11 cellular contexts compared by ENCODE assay signal in genomic region chr6:107030151-107030550, GRCh38. TPM values are rescaled to one million over a fixed set of nuclear protein-coding genes. Genes with fewer than 3 reads are reported as not detected.
DNase-seq lines count a peak whose midpoint lies in the region; ATAC-seq and TF ChIP-seq lines count a peak whose summit lies in the region.
"Had no signal": no experiment of that assay in that cellular context is flagged by ENCODE, and none has a peak within 500 bp of the region (broad histone marks: within the 10 kb centered on the region; RNA-seq: fewer than 3 reads in every experiment).

No MANE protein-coding gene starts in this region.

- DNase-seq in ELR (ENCODE audit: low read depth) (peak; percentile 16), activated B cell treated with CpG ODN at 0.5 μM for 24 hours (no peak), foreskin fibroblast (peak; percentile 16 to 41), dorsolateral prefrontal cortex (no peak), NCI-H1417 treated with DMSO at 0.1 percent for 48 hours (lab: John Stamatoyannopoulos, UW) (no peak), NCI-H510A treated with DMSO at 0.1 percent for 48 hours (lab: John Stamatoyannopoulos, UW) (no peak)
- DNase-seq in stimulated activated naive CD4-positive, alpha-beta T cell (lab: John Stamatoyannopoulos, UW) = no peak
- DNase-seq: AML-193, substantia nigra had no signal

- no peaks in the 10 kb centered on the region for H3K27me3 Mint-ChIP-seq in activated B cell treated with CpG ODN at 0.5 μM for 24 hours

- H3K9me3 Mint-ChIP-seq in activated B cell treated with CpG ODN at 0.5 μM for 24 hours = no peaks in the 10 kb centered on the region

- peaks cover 16% of the 10 kb centered on the region for H3K4me1 ChIP-seq in BLaER1

- H3K27ac ChIP-seq in BLaER1 (no peak overlapping the region), dorsolateral prefrontal cortex (no peak overlapping the region)
- H3K27ac ChIP-seq: ascending aorta had no signal

- TF ChIP-seq CTCF in activated B cell treated with CpG ODN at 0.5 μM for 24 hours (IDR thresholded peaks at IDR 0.05) (no peak), foreskin fibroblast (IDR thresholded peaks at IDR 0.05; ENCODE audit: low read depth, low read length) (no peak), dorsolateral prefrontal cortex (IDR thresholded peaks at IDR 0.05 in 54 of 56, conservative IDR thresholded peaks at IDR 0.05 in 2 of 56; ENCODE audit: low read depth in 1 of 56, partially characterized antibody in 56 of 56) (no peak)

- no peak overlapping the region for H3K9ac ChIP-seq in BLaER1

- no peak for ATAC-seq in activated B cell treated with CpG ODN at 0.5 μM for 24 hours (ENCODE audit: low read depth)

- H3K36me3 ChIP-seq in BLaER1 = peaks cover 46% of the 10 kb centered on the region
- H3K36me3 ChIP-seq: ascending aorta had no signal

- no peak overlapping the region for H3K27ac Mint-ChIP-seq in activated B cell treated with CpG ODN at 0.5 μM for 24 hours

- intact Hi-C loops in activated B cell treated with CpG ODN at 0.5 μM for 24 hours (cut with micrococcal nuclease) (no loop called here), dorsolateral prefrontal cortex (cut with DNase I) (no loop called here)

- H3K4me2 ChIP-seq in BLaER1 = 0 out of 2 replicates have a peak overlapping the region, but pooled peaks have one; percentile 1

- H3K27me3 ChIP-seq in BLaER1 = no peaks in the 10 kb centered on the region
- H3K27me3 ChIP-seq in dorsolateral prefrontal cortex = no peaks in the 10 kb centered on the region
- H3K27me3 ChIP-seq: ascending aorta had no signal

- H3K4me1 Mint-ChIP-seq in activated B cell treated with CpG ODN at 0.5 μM for 24 hours = peaks cover 21% of the 10 kb centered on the region

- POLR2A ChIA-PET in activated B cell treated with CpG ODN at 0.5 μM for 24 hours (lab: Charles Lee) = no interaction called here

- CTCF ChIA-PET in activated B cell treated with CpG ODN at 0.5 μM for 24 hours (lab: Charles Lee) = interaction anchor here (0.6 kb wide), 1 partner anchor 84 kb away, joined by 3 read pairs; no protein-coding TSS in a partner anchor

- peak overlapping the region; percentile 48 for H3K4me3 Mint-ChIP-seq in activated B cell treated with CpG ODN at 0.5 μM for 24 hours

- no peak overlapping the region for H3K4me3 ChIP-seq in BLaER1
- H3K4me3 ChIP-seq in foreskin fibroblast (ENCODE audit: low read depth in 1 of 2, low read length in 2 of 2) = no peak overlapping the region
- peak overlapping the region in 6 of 59 donors; percentile 11 to 22 (median 12) for H3K4me3 ChIP-seq in dorsolateral prefrontal cortex
- H3K4me3 ChIP-seq: ascending aorta had no signal

- H3K36me3 Mint-ChIP-seq in activated B cell treated with CpG ODN at 0.5 μM for 24 hours (ENCODE audit: low read depth) = peaks cover 27% of the 10 kb centered on the region

- H4K20me1 ChIP-seq in BLaER1 = peaks cover 31% of the 10 kb centered on the region

- no peaks in the 10 kb centered on the region for H3K9me3 ChIP-seq in BLaER1
- H3K9me3 ChIP-seq: ascending aorta had no signal

RNA-seq across cellular contexts. Expression of gene MTRES1, which starts 2.2 kb away (rescaled TPM):
- 11.8 and 13.9 TPM in 2 replicates for total RNA-seq in activated B cell treated with CpG ODN at 0.5 μM for 24 hours
- total RNA-seq in dorsolateral prefrontal cortex = 10 to 100 TPM; 11.8 to 29.9 (median 22.5) TPM
- total RNA-seq: ascending aorta had no signal

RNA-seq across cellular contexts. Expression of gene CD24, which starts 55.6 kb away (rescaled TPM):
- 49.3 and 49.4 TPM in 2 replicates for total RNA-seq in activated B cell treated with CpG ODN at 0.5 μM for 24 hours
- total RNA-seq in dorsolateral prefrontal cortex = 10 to 100 TPM in 30 of 120 experiments, 1 to 10 TPM in 90; 1.4 to 17.5 (median 7.1) TPM
- total RNA-seq: ascending aorta had no signal

Comparison
In these comparisons a context has a peak if more than half of its experiments do, and no peak if none do; other contexts are left out.
1. DNase-seq: peak in ELR (single experiment) and foreskin fibroblast (2 of 2); none in activated B cell treated with CpG ODN at 0.5 μM for 24 hours (single experiment), stimulated activated naive CD4-positive, alpha-beta T cell (0 of 6), dorsolateral prefrontal cortex (0 of 10), NCI-H1417 treated with DMSO at 0.1 percent for 48 hours (single experiment) and NCI-H510A treated with DMSO at 0.1 percent for 48 hours (single experiment).